ENCODE assay signal across 11 cellular contexts in the genomic region with DNA sequence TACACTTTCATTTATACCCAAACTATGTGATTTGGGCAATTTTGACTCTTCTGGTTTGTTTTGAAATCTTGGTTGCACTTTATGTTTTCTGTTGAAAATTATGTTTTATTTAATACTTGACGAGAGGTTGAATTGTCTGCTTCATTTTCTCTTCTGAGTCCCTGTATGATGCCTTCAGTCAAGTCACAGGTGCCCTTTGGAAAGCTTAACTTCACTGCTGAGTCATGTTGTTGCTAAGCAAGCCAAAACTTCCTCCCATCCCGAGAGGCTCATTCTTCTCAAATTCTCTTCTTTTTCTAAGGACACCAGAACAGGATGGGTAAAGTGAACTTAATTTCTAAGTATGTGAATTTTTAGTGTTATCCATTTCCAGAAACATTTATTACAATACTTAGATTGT.
DNase-seq lines count a peak whose midpoint lies in the region; ATAC-seq and TF ChIP-seq lines count a peak whose summit lies in the region.
"Had no signal": no experiment of that assay in that cellular context is flagged by ENCODE, and none has a peak within 500 bp of the region (broad histone marks: within the 10 kb centered on the region; RNA-seq: fewer than 3 reads in every experiment).

No MANE protein-coding gene starts in this region.

- H3K4me3 Mint-ChIP-seq in activated T-cell treated with anti-CD3 and anti-CD28 coated beads, Interleukin-2, amount 50 U/mL, for 24 hours, result peak overlapping the region; percentile 60
- peak overlapping the region; percentile 54 for H3K4me3 Mint-ChIP-seq in activated T-helper 2 cell treated with anti-CD3 and anti-CD28 coated beads, Interferon-gamma antibody, Interleukin-2, Interleukin-4, amounts not matched to agents 10 μg/mL and 5 μg/mL and 100 μg/mL, durations not matched to agents 14 hours and 24 hours and 36 hours (ENCODE audit: low read depth)
- peak overlapping the region; percentile 49 for H3K4me3 Mint-ChIP-seq in stimulated activated memory B cell treated with anti-CD40 and anti-IgM and Interleukin-4, amounts not matched to agents 10 μg/mL and 1 μg/mL and 100 μg/mL, for 72 hours
- H3K4me3 Mint-ChIP-seq: endodermal cell had no signal

- H3K27me3 ChIP-seq in colonic mucosa, result no peaks in the 10 kb centered on the region

- no peaks in the 10 kb centered on the region for H3K9me3 ChIP-seq in colonic mucosa
- H3K9me3 ChIP-seq: lower lobe of right lung had no signal

- no peak for DNase-seq in activated T-cell treated with anti-CD3 and anti-CD28 coated beads, Interleukin-2, amount 50 U/mL, for 24 hours
- DNase-seq in activated T-cell treated with anti-CD3 and anti-CD28 coated beads for 4 hours (no peak), NCI-H1694 (lab: John Stamatoyannopoulos, UW) (no peak), colonic mucosa (no peak)
- DNase-seq in activated T-helper 2 cell treated with anti-CD3 and anti-CD28 coated beads, Interferon-gamma antibody, Interleukin-2, Interleukin-4, amounts not matched to agents 10 μg/mL and 5 μg/mL and 100 μg/mL, durations not matched to agents 14 hours and 24 hours and 36 hours (ENCODE audit: low spot score), result no peak
- no peak for DNase-seq in stimulated activated CD4-positive, alpha-beta T cell treated with anti-CD3 and anti-CD28 coated beads, Interleukin-4, amount 100 ng/mL, for 4 hours
- DNase-seq: endodermal cell, lower lobe of right lung, NCI-H526 treated with DMSO at 0.1 percent for 48 hours had no signal

- peak overlapping the region; percentile 97 for H3K27ac Mint-ChIP-seq in activated T-cell treated with anti-CD3 and anti-CD28 coated beads, Interleukin-2, amount 50 U/mL, for 24 hours
- H3K27ac Mint-ChIP-seq in activated T-helper 2 cell treated with anti-CD3 and anti-CD28 coated beads, Interferon-gamma antibody, Interleukin-2, Interleukin-4, amounts not matched to agents 10 μg/mL and 5 μg/mL and 100 μg/mL, durations not matched to agents 14 hours and 24 hours and 36 hours, result peak overlapping the region; percentile 94
- H3K27ac Mint-ChIP-seq in stimulated activated memory B cell treated with anti-CD40 and anti-IgM and Interleukin-4, amounts not matched to agents 10 μg/mL and 1 μg/mL and 100 μg/mL, for 72 hours, result peak overlapping the region; percentile 87
- H3K27ac Mint-ChIP-seq: endodermal cell had no signal

- no peak overlapping the region for H3K9ac ChIP-seq in colonic mucosa (ENCODE audit: low read depth in 2 of 2, low read length in 2 of 2)

- no peaks in the 10 kb centered on the region for H3K36me3 ChIP-seq in colonic mucosa
- H3K36me3 ChIP-seq: lower lobe of right lung had no signal

- no peaks in the 10 kb centered on the region for H3K27me3 Mint-ChIP-seq in activated T-cell treated with anti-CD3 and anti-CD28 coated beads, Interleukin-2, amount 50 U/mL, for 24 hours
- no peaks in the 10 kb centered on the region for H3K27me3 Mint-ChIP-seq in activated T-helper 2 cell treated with anti-CD3 and anti-CD28 coated beads, Interferon-gamma antibody, Interleukin-2, Interleukin-4, amounts not matched to agents 10 μg/mL and 5 μg/mL and 100 μg/mL, durations not matched to agents 14 hours and 24 hours and 36 hours (ENCODE audit: low read depth)
- H3K27me3 Mint-ChIP-seq in stimulated activated memory B cell treated with anti-CD40 and anti-IgM and Interleukin-4, amounts not matched to agents 10 μg/mL and 1 μg/mL and 100 μg/mL, for 72 hours, result no peaks in the 10 kb centered on the region

- H3K4me1 ChIP-seq in colonic mucosa, result no peaks in the 10 kb centered on the region
- H3K4me1 ChIP-seq: lower lobe of right lung had no signal

- peaks cover 6% of the 10 kb centered on the region for H3K36me3 Mint-ChIP-seq in activated T-cell treated with anti-CD3 and anti-CD28 coated beads, Interleukin-2, amount 50 U/mL, for 24 hours (ENCODE audit: low read depth)
- H3K36me3 Mint-ChIP-seq in activated T-helper 2 cell treated with anti-CD3 and anti-CD28 coated beads, Interferon-gamma antibody, Interleukin-2, Interleukin-4, amounts not matched to agents 10 μg/mL and 5 μg/mL and 100 μg/mL, durations not matched to agents 14 hours and 24 hours and 36 hours (ENCODE audit: low read depth), result peaks cover 23% of the 10 kb centered on the region
- no peaks in the 10 kb centered on the region for H3K36me3 Mint-ChIP-seq in stimulated activated memory B cell treated with anti-CD40 and anti-IgM and Interleukin-4, amounts not matched to agents 10 μg/mL and 1 μg/mL and 100 μg/mL, for 72 hours

- H3K9me3 Mint-ChIP-seq in activated T-cell treated with anti-CD3 and anti-CD28 coated beads, Interleukin-2, amount 50 U/mL, for 24 hours, result no peaks in the 10 kb centered on the region
- H3K9me3 Mint-ChIP-seq in activated T-helper 2 cell treated with anti-CD3 and anti-CD28 coated beads, Interferon-gamma antibody, Interleukin-2, Interleukin-4, amounts not matched to agents 10 μg/mL and 5 μg/mL and 100 μg/mL, durations not matched to agents 14 hours and 24 hours and 36 hours, result peaks cover 10% of the 10 kb centered on the region
- no peaks in the 10 kb centered on the region for H3K9me3 Mint-ChIP-seq in stimulated activated memory B cell treated with anti-CD40 and anti-IgM and Interleukin-4, amounts not matched to agents 10 μg/mL and 1 μg/mL and 100 μg/mL, for 72 hours
- H3K9me3 Mint-ChIP-seq: endodermal cell had no signal

- no peak overlapping the region for H3K27ac ChIP-seq in colonic mucosa
- H3K27ac ChIP-seq: lower lobe of right lung had no signal

- H3K4me3 ChIP-seq in colonic mucosa, result no peak overlapping the region
- H3K4me3 ChIP-seq: lower lobe of right lung had no signal

- intact Hi-C loops in activated T-helper 2 cell treated with anti-CD3 and anti-CD28 coated beads, Interferon-gamma antibody, Interleukin-2, Interleukin-4, amounts not matched to agents 10 μg/mL and 5 μg/mL and 100 μg/mL, durations not matched to agents 14 hours and 24 hours and 36 hours (cut with micrococcal nuclease), result loop anchor here (1.0 to 10.0 kb wide), 15 partner anchors 53 to 1050 kb away; partner anchors contain the start of gene PTGER4
- intact Hi-C loops in colonic mucosa (cut with DNase I), result no loop called here

- peak; percentile 19 for ATAC-seq in HG02870 (IDR thresholded peaks at IDR 0.05; ENCODE audit: unreplicated experiment)
- no peak for ATAC-seq in stimulated activated memory B cell treated with anti-CD40 and anti-IgM and Interleukin-4, amounts not matched to agents 10 μg/mL and 1 μg/mL and 100 μg/mL, for 72 hours
- ATAC-seq: lower lobe of right lung had no signal

- peaks cover 69% of the 10 kb centered on the region for H3K4me1 Mint-ChIP-seq in activated T-cell treated with anti-CD3 and anti-CD28 coated beads, Interleukin-2, amount 50 U/mL, for 24 hours (ENCODE audit: low read depth)
- peaks cover 49% of the 10 kb centered on the region for H3K4me1 Mint-ChIP-seq in activated T-helper 2 cell treated with anti-CD3 and anti-CD28 coated beads, Interferon-gamma antibody, Interleukin-2, Interleukin-4, amounts not matched to agents 10 μg/mL and 5 μg/mL and 100 μg/mL, durations not matched to agents 14 hours and 24 hours and 36 hours (ENCODE audit: low read depth)
- H3K4me1 Mint-ChIP-seq in stimulated activated memory B cell treated with anti-CD40 and anti-IgM and Interleukin-4, amounts not matched to agents 10 μg/mL and 1 μg/mL and 100 μg/mL, for 72 hours, result peaks cover 59% of the 10 kb centered on the region

- no peak for TF ChIP-seq CTCF in colonic mucosa (IDR thresholded peaks at IDR 0.05)
